ENCODE assay signal across 1 cellular context in genomic region chr6:108778421-108779186, GRCh38.
TF ChIP-seq lines count a peak whose summit lies in the region.

No MANE protein-coding gene starts in this region.

TF ChIP-seq in H1, 55 proteins besides CTCF, POLR2A, EP300 and RAD21 (continued from another document):
- TF ChIP-seq, protein P1, sequence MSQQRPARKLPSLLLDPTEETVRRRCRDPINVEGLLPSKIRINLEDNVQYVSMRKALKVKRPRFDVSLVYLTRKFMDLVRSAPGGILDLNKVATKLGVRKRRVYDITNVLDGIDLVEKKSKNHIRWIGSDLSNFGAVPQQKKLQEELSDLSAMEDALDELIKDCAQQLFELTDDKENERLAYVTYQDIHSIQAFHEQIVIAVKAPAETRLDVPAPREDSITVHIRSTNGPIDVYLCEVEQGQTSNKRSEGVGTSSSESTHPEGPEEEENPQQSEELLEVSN (IDR thresholded peaks at IDR 0.05), result no peak
- TF ChIP-seq SRF (IDR thresholded peaks at IDR 0.05; ENCODE audit: low read depth, low read length), result no peak
- TF ChIP-seq MAX (IDR thresholded peaks at IDR 0.05), result no peak
- TF ChIP-seq TAF1 (IDR thresholded peaks at IDR 0.05; ENCODE audit: low read depth, low read length), result no peak
- no peak for TF ChIP-seq RNF2 (IDR thresholded peaks at IDR 0.05; ENCODE audit: borderline replicate concordance, low read depth, low read length, missing control alignments, poor library complexity, severe bottlenecking)
- TF ChIP-seq PHF8 (conservative IDR thresholded peaks at IDR 0.05; ENCODE audit: low read depth, low read length), result no peak
- no peak for TF ChIP-seq USF2 (IDR thresholded peaks at IDR 0.05; ENCODE audit: low read length)
- TF ChIP-seq SUZ12 (IDR thresholded peaks at IDR 0.05; ENCODE audit: low read length), result no peak
- no peak for TF ChIP-seq CBX5 (IDR thresholded peaks at IDR 0.05; ENCODE audit: low read depth, low read length)
